15 cellular contexts compared by ENCODE assay signal in the genomic region with DNA sequence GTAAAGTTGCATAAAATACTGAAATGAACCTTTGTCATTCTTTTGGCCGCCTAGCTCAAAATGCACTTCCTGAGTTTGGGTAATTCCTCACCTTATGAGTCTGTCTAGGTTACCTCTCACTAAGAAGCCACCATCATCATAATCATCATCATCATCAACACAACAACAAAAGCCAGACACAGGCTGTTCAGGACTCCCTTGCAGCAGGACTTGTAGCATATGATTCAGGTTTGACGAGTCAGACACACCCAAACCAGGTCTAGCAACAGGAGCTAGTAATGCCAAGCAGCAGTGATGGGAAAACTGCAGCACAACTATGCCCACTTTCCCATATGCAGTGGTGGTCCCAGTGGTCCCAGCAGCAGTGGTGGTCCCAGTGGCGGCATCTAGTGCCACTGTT. TPM values are rescaled to one million over a fixed set of nuclear protein-coding genes. Genes with fewer than 3 reads are reported as not detected.
DNase-seq lines count a peak whose midpoint lies in the region; FAIRE-seq and TF ChIP-seq lines count a peak whose summit lies in the region.
"Had no signal": no experiment of that assay in that cellular context is flagged by ENCODE, and none has a peak within 500 bp of the region (broad histone marks: within the 10 kb centered on the region; RNA-seq: fewer than 3 reads in every experiment).

No MANE protein-coding gene starts in this region.

- WGBS in GM23248 (ENCODE audit: low coverage in 1 of 2, low lambda C conversion rate in 2 of 2, missing lambda C conversion rate in 2 of 2), 2 experiments: 45 to 49% methylated on average over 3 of the region's 3 CpGs
- 84% methylated on average over 3 of the region's 3 CpGs; no CpG with 5 or more reads in 1 of the 2 experiments for WGBS in H1 (ENCODE audit: extremely low coverage in 1 of 2, insufficient coverage in 1 of 2, insufficient read length in 1 of 2, insufficient replicate concordance in 2 of 2, low coverage in 1 of 2, low lambda C conversion rate in 2 of 2, missing lambda C conversion rate in 1 of 2), 2 experiments

- H3K18ac ChIP-seq in H1 (ENCODE audit: extremely low read depth, low read length): no peak overlapping the region

- POLR2A ChIA-PET in H1 (lab: Charles Lee; ENCODE audit: partially characterized antibody): interaction anchor here (1.5 kb wide), 1 partner anchor 11 kb away, joined by 4 read pairs; no protein-coding TSS in a partner anchor

- H2BK12ac ChIP-seq in H1 (ENCODE audit: low read depth, low read length): no peak overlapping the region

- H4K20me1 ChIP-seq in GM23248 (ENCODE audit: insufficient read depth): no peaks in the 10 kb centered on the region
- H4K20me1 ChIP-seq in H1 (replicated peaks in 1 of 2; ENCODE audit: control insufficient read depth in 1 of 2, insufficient read depth in 2 of 2, low read length in 2 of 2): peaks cover 0 to 3% of the 10 kb centered on the region in 2 experiments

- no peak overlapping the region for H2BK20ac ChIP-seq in H1 (ENCODE audit: low read length)

- no peak for TF ChIP-seq RAD21 in H1 (IDR thresholded peaks at IDR 0.05 in 1 of 2, conservative IDR thresholded peaks at IDR 0.05 in 1 of 2; ENCODE audit: low read depth in 2 of 2, low read length in 2 of 2)

- no peak overlapping the region for H2BK5ac ChIP-seq in H1 (ENCODE audit: low read depth, low read length)

- FAIRE-seq in H1 (lab: Jason Lieb, UNC): no peak
- FAIRE-seq: K562 had no signal

- no peak overlapping the region for H4K8ac ChIP-seq in H1 (ENCODE audit: extremely low read depth, insufficient read depth, low read length)

- peaks cover 7% of the 10 kb centered on the region for H3K23me2 ChIP-seq in H1 (ENCODE audit: low read depth, low read length)

- no peak overlapping the region for H2BK15ac ChIP-seq in H1 (ENCODE audit: low read length)

- no peaks in the 10 kb centered on the region for H3K27me3 ChIP-seq in GM23248 (replicated peaks; ENCODE audit: insufficient read depth)
- peaks cover 0 to 5% (median 1%) of the 10 kb centered on the region in 4 experiments; a peak in 3 of 7 replicates for H3K27me3 ChIP-seq in H1 (replicated peaks in 1 of 4; ENCODE audit: control insufficient read depth in 3 of 4, extremely low read depth in 1 of 4, insufficient read depth in 3 of 4, low read length in 3 of 4)
- H3K27me3 ChIP-seq in mucosa of rectum (ENCODE audit: control insufficient read depth in 2 of 2, insufficient read depth in 2 of 2, low read length in 2 of 2): no peaks in the 10 kb centered on the region
- H3K27me3 ChIP-seq in uterus: no peaks in the 10 kb centered on the region

- H3K27ac ChIP-seq in GM23248 (no peak overlapping the region), H1 (ENCODE audit: low read depth, low read length) (no peak overlapping the region), mucosa of rectum (ENCODE audit: low read depth in 2 of 2, low read length in 2 of 2) (peak overlapping the region; percentile 39 to 42), uterus (no peak overlapping the region)

- no peak overlapping the region for H2AK5ac ChIP-seq in H1 (ENCODE audit: low read depth, low read length)

- H3K4me2 ChIP-seq in GM23248 (ENCODE audit: unreplicated experiment) (no peak overlapping the region), H1 (ENCODE audit: insufficient read depth in 1 of 2, low read depth in 2 of 2, low read length in 2 of 2) (no peak overlapping the region)

- no peak overlapping the region for H4K5ac ChIP-seq in H1 (ENCODE audit: insufficient read length, low read depth, low read length)

- no peaks in the 10 kb centered on the region for H3F3A ChIP-seq in GM23248 (ENCODE audit: insufficient read depth)

- no peak overlapping the region for H3K56ac ChIP-seq in H1 (replicated peaks; ENCODE audit: insufficient read length, low read depth, low read length)

- H3K79me2 ChIP-seq in GM23248 (ENCODE audit: insufficient read depth) (peaks cover 18% of the 10 kb centered on the region), H1 (ENCODE audit: control insufficient read depth in 1 of 2, insufficient read depth in 2 of 2, low read length in 2 of 2) (peaks cover 0 to 18% of the 10 kb centered on the region in 2 experiments; a peak in 2 of 4 replicates)

- no peaks in the 10 kb centered on the region for H3K36me3 ChIP-seq in GM23248 (ENCODE audit: low read depth)
- no peaks in the 10 kb centered on the region for H3K36me3 ChIP-seq in H1 (ENCODE audit: control insufficient read depth in 2 of 4, insufficient read depth in 4 of 4, low read length in 3 of 4)
- no peaks in the 10 kb centered on the region for H3K36me3 ChIP-seq in mucosa of rectum (ENCODE audit: control insufficient read depth in 2 of 2, insufficient read depth in 2 of 2, low read length in 2 of 2)
- no peaks in the 10 kb centered on the region for H3K36me3 ChIP-seq in uterus

- H3K4me1 ChIP-seq in GM23248 (ENCODE audit: insufficient read depth) (peaks cover 12% of the 10 kb centered on the region; the same call in 1 of the 2 replicates), H1 (replicated peaks in 1 of 4; ENCODE audit: control insufficient read depth in 3 of 4, insufficient read depth in 4 of 4, low read length in 3 of 4) (peaks cover 0 to 3% (median 1%) of the 10 kb centered on the region in 4 experiments; a peak in 5 of 7 replicates), mucosa of rectum (ENCODE audit: control insufficient read depth in 2 of 2, insufficient read depth in 2 of 2, low read length in 2 of 2) (peaks cover 13 to 17% of the 10 kb centered on the region in 2 donors), uterus (peaks cover 4 to 10% of the 10 kb centered on the region in 2 donors)

- H2AFZ ChIP-seq in GM23248 (no peak overlapping the region), H1 (ENCODE audit: low read length) (no peak overlapping the region; the same call in 1 of the 2 replicates)

- H3K4ac ChIP-seq in H1 (replicated peaks; ENCODE audit: insufficient read length, low read depth, low read length): peak overlapping the region; percentile 47

- no peak for TF ChIP-seq EP300 in H1 (IDR thresholded peaks at IDR 0.05; ENCODE audit: borderline replicate concordance in 1 of 2, low read depth in 2 of 2, low read length in 2 of 2)

- no peak overlapping the region for H3K23ac ChIP-seq in H1 (ENCODE audit: insufficient read length)

- 0 out of 2 replicates have a peak, but pooled peaks cover 2% of the 10 kb centered on the region for H3K79me1 ChIP-seq in H1 (ENCODE audit: low read depth, low read length)

- no peak overlapping the region for H3K14ac ChIP-seq in H1 (ENCODE audit: insufficient read length)

- TF ChIP-seq CTCF in H1 (IDR thresholded peaks at IDR 0.05; ENCODE audit: control extremely low read depth in 1 of 3, insufficient read depth in 1 of 3, low read depth in 1 of 3, low read length in 3 of 3): no peak
- no peak for TF ChIP-seq CTCF in uterus (IDR thresholded peaks at IDR 0.05)

- no peaks in the 10 kb centered on the region for H3K9me2 ChIP-seq in GM23248 (ENCODE audit: insufficient read depth)

- H3K4me3 ChIP-seq in GM23248: no peak overlapping the region
- no peak overlapping the region for H3K4me3 ChIP-seq in H1 (ENCODE audit: extremely low read depth in 1 of 4, insufficient read depth in 2 of 4, low read depth in 3 of 4, low read length in 4 of 4)
- peak overlapping the region in 1 of 2 donors; percentile 32 for H3K4me3 ChIP-seq in mucosa of rectum (ENCODE audit: low read length in 2 of 2)
- no peak overlapping the region for H3K4me3 ChIP-seq in uterus
- H3K4me3 ChIP-seq: K562 had no signal

- TF ChIP-seq POLR2A in H1 (IDR thresholded peaks at IDR 0.05; ENCODE audit: control extremely low read depth in 1 of 2, low read depth in 2 of 2, low read length in 2 of 2): no peak
- no peak for TF ChIP-seq POLR2A in uterus (IDR thresholded peaks at IDR 0.05)

- no peaks in the 10 kb centered on the region for H3K9me3 ChIP-seq in GM23248 (ENCODE audit: low read depth)
- no peaks in the 10 kb centered on the region for H3K9me3 ChIP-seq in H1 (ENCODE audit: insufficient read depth in 2 of 2, low read depth in 1 of 2, low read length in 1 of 2)
- H3K9me3 ChIP-seq in mucosa of rectum (ENCODE audit: control insufficient read depth in 2 of 2, low read length in 2 of 2): no peaks in the 10 kb centered on the region
- H3K9me3 ChIP-seq in uterus: no peaks in the 10 kb centered on the region

- no peak overlapping the region for H2BK120ac ChIP-seq in H1 (replicated peaks; ENCODE audit: low read depth, low read length)

- CTCF ChIA-PET in H1 (lab: Charles Lee; ENCODE audit: partially characterized antibody): interaction anchor here (0.8 to 5.5 kb wide), 6 partner anchors 8 to 550 kb away, joined by 3 to 29 read pairs (median 4); partner anchors contain the start of gene KCTD18

- no peak overlapping the region for H4K91ac ChIP-seq in H1 (replicated peaks; ENCODE audit: insufficient read length, low read length)

- peak; percentile 14 for DNase-seq in GM23248
- DNase-seq in LoVo (ENCODE audit: low spot score): peak; percentile 14
- no peak for DNase-seq in H1 (ENCODE audit: low read depth in 1 of 2, low spot score in 2 of 2)
- no peak for DNase-seq in globus pallidus (ENCODE audit: low spot score)
- no peak for DNase-seq in NCI-H526 treated with DMSO at 0.1 percent for 48 hours (lab: John Stamatoyannopoulos, UW)
- DNase-seq in uterus: no peak
- DNase-seq: C1 segment of cervical spinal cord, GOT3, NCI-H1417 treated with DMSO at 0.1 percent for 48 hours, NCI-H2029, NCI-H2171 treated with DMSO at 0.1 percent for 48 hours, NCI-H446 treated with DMSO at 0.1 percent for 48 hours, NCI-H82 had no signal

- no peak overlapping the region for H3K9ac ChIP-seq in GM23248
- no peak overlapping the region for H3K9ac ChIP-seq in H1 (replicated peaks in 1 of 4; ENCODE audit: extremely low read depth in 1 of 4, low read depth in 3 of 4, low read length in 3 of 4)
- peak overlapping the region in 1 of 2 donors; percentile 3 for H3K9ac ChIP-seq in mucosa of rectum (ENCODE audit: low read depth in 1 of 2, low read length in 2 of 2)

- intact Hi-C loops in uterus (cut with DNase I; ENCODE audit: low total_unique reads): no loop called here

- in situ Hi-C loops in GM23248 (cut with MboI): no loop called here

RNA-seq across cellular contexts. Expression of gene SGO2, which starts 2.8 kb away (rescaled TPM):
- 6.2 and 6.3 TPM in 2 replicates for total RNA-seq in GM23248 (2014; rRNA removed; shearing (Covaris generic))
- 11.7 and 14.5 TPM in 2 replicates for polyA plus RNA-seq in GM23248 (2016; fragmentation: Nextera tagmentation; extraction: Ambion mirVana)
- total RNA-seq in H1 (2021; fragmentation: NEBNext Ultra II Directional; extraction: Animal tissue kit (Norgen Biotek cat#: 25700)): 29.0 and 33.2 TPM in 2 replicates
- polyA plus RNA-seq in H1 (2011; rRNA removed): 1.6 and 2.4 TPM in 2 replicates
- polyA plus RNA-seq in H1 (2011; cell fraction: cytosol; rRNA removed): 7.7 TPM
- 2.7 TPM for polyA plus RNA-seq in H1 (2011; cell fraction: nucleus; rRNA removed)
- polyA plus RNA-seq in H1 (2012, experiment 1 of 2): 5.3 to 14.1 TPM (median 6.1 TPM) in 4 replicates
- 0.71 TPM for polyA plus RNA-seq in H1 (2012, experiment 2 of 2)
- polyA plus RNA-seq in H1 (2013, experiment 1 of 2): 27.9 TPM
- 26.3 TPM for polyA plus RNA-seq in H1 (2013, experiment 2 of 2)
- polyA minus RNA-seq in H1 (2011; rRNA and poly(A)+ RNA removed): 9.7 and 12.4 TPM in 2 replicates
- 11.2 TPM for polyA minus RNA-seq in H1 (2011; cell fraction: cytosol; rRNA and poly(A)+ RNA removed)
- polyA minus RNA-seq in H1 (2011; cell fraction: nucleus; rRNA and poly(A)+ RNA removed): 39.2 TPM
- total RNA-seq in uterus: 10 to 100 TPM in 1 of 4 donors, 1 to 10 TPM in 3; 1.8 to 12.5 (median 2.3) TPM

RNA-seq across cellular contexts. Expression of gene KCTD18, which starts 13.3 kb away (rescaled TPM):
- 24.0 and 27.7 TPM in 2 replicates for total RNA-seq in GM23248 (2014; rRNA removed; shearing (Covaris generic))
- polyA plus RNA-seq in GM23248 (2016; fragmentation: Nextera tagmentation; extraction: Ambion mirVana) (15.6 and 17.9 TPM in 2 replicates), H1 (2011; rRNA removed) (1.6 and 2.1 TPM in 2 replicates)
- 3.1 and 3.3 TPM in 2 replicates for total RNA-seq in H1 (2021; fragmentation: NEBNext Ultra II Directional; extraction: Animal tissue kit (Norgen Biotek cat#: 25700))
- polyA plus RNA-seq in H1 (2011; cell fraction: cytosol; rRNA removed): 2.9 TPM
- polyA plus RNA-seq in H1 (2011; cell fraction: nucleus; rRNA removed): 2.0 TPM
- polyA plus RNA-seq in H1 (2012, experiment 1 of 2): 1.9 to 3.3 TPM (median 2.3 TPM) in 4 replicates
- 0.37 TPM for polyA plus RNA-seq in H1 (2012, experiment 2 of 2)
- 2.1 TPM for polyA plus RNA-seq in H1 (2013, experiment 1 of 2)
- 1.7 TPM for polyA plus RNA-seq in H1 (2013, experiment 2 of 2)
- 1.8 and 2.7 TPM in 2 replicates for polyA minus RNA-seq in H1 (2011; rRNA and poly(A)+ RNA removed)
- 1.8 TPM for polyA minus RNA-seq in H1 (2011; cell fraction: cytosol; rRNA and poly(A)+ RNA removed)
- 2.6 TPM for polyA minus RNA-seq in H1 (2011; cell fraction: nucleus; rRNA and poly(A)+ RNA removed)
- total RNA-seq in uterus: 10 to 100 TPM; 10.5 to 77.4 (median 16.9) TPM

Comparison
In these comparisons a context has a peak if more than half of its experiments do, and no peak if none do; other contexts are left out.
1. DNase-seq: peak in GM23248 (single experiment) and LoVo (single experiment); none in H1 (0 of 2), globus pallidus (single experiment), NCI-H526 treated with DMSO at 0.1 percent for 48 hours (single experiment) and uterus (0 of 2).
2. H3K27ac ChIP-seq: peak in mucosa of rectum (2 of 2); none in GM23248 (single experiment), H1 (single experiment) and uterus (0 of 2).